In genomic region chr19:48169585-48169973, GRCh38 we compare ENCODE assay signal across 8 cellular contexts.
DNase-seq lines count a peak whose midpoint lies in the region; ATAC-seq lines count a peak whose summit lies in the region.

No MANE protein-coding gene starts in this region.

- DNase-seq in HPDE6-E6E7 (ENCODE audit: extremely low spot score) (peak; percentile 61), NOMO-1 treated with DMSO at 0.1 percent for 48 hours (lab: John Stamatoyannopoulos, UW; ENCODE audit: unreplicated experiment) (peak; percentile 54), activated T-cell treated with anti-CD3 and anti-CD28 coated beads for 24 hours (ENCODE audit: low read depth) (peak; percentile 85), epithelial cell of prostate (ENCODE audit: low read depth, low spot score) (no peak), dedifferentiated amniotic fluid mesenchymal stem cell (ENCODE audit: extremely low spot score) (no peak)
- peak; percentile 84 for DNase-seq in stimulated activated CD8-positive, alpha-beta memory T cell treated with anti-CD3 and anti-CD28 coated beads, Interleukin-7, amount 100 ng/mL, for 24 hours (ENCODE audit: low read depth)

- peak overlapping the region; percentile 81 for H3K27ac ChIP-seq in epithelial cell of prostate
- no peak overlapping the region for H3K27ac ChIP-seq in muscle layer of duodenum (ENCODE audit: low read length)

- peaks cover 5 to 18% of the 10 kb centered on the region in 2 donors for H3K4me1 ChIP-seq in muscle layer of duodenum (ENCODE audit: control insufficient read depth in 1 of 2, insufficient read depth in 2 of 2, low read length in 2 of 2)

- peak; percentile 11 for ATAC-seq in GM18867 (IDR thresholded peaks at IDR 0.05; ENCODE audit: unreplicated experiment)

- H3K4me3 ChIP-seq in muscle layer of duodenum (ENCODE audit: low read depth in 1 of 2, low read length in 2 of 2), result peak overlapping the region; percentile 90 to 91

- H3K9me3 ChIP-seq in muscle layer of duodenum (ENCODE audit: control insufficient read depth in 1 of 2, low read length in 2 of 2), result no peaks in the 10 kb centered on the region

- no peaks in the 10 kb centered on the region for H3K27me3 ChIP-seq in muscle layer of duodenum (ENCODE audit: low read depth, low read length)

- peaks cover 5 to 15% of the 10 kb centered on the region in 2 donors for H3K36me3 ChIP-seq in muscle layer of duodenum (ENCODE audit: control insufficient read depth in 1 of 2, insufficient read depth in 2 of 2, low read length in 2 of 2)

Comparison
In these comparisons a context has a peak if more than half of its experiments do, and no peak if none do; other contexts are left out.
1. DNase-seq: peak in HPDE6-E6E7 (single experiment), NOMO-1 treated with DMSO at 0.1 percent for 48 hours (single experiment), activated T-cell treated with anti-CD3 and anti-CD28 coated beads for 24 hours (single experiment) and stimulated activated CD8-positive, alpha-beta memory T cell treated with anti-CD3 and anti-CD28 coated beads, Interleukin-7, amount 100 ng/mL, for 24 hours (single experiment); none in epithelial cell of prostate (single experiment) and dedifferentiated amniotic fluid mesenchymal stem cell (single experiment).